1 cellular context compared by ENCODE assay signal in genomic region chr12:80291108-80291754, GRCh38.
A peak's percentile ranks its signal among the peaks of the same experiment; 100 is the strongest.
TF ChIP-seq lines count a peak whose summit lies in the region.

No MANE protein-coding gene starts in this region.

TF ChIP-seq in GM12878, 131 proteins besides CTCF, POLR2A, EP300 and RAD21 (continued from another document):
- TF ChIP-seq SKIL (IDR thresholded peaks at IDR 0.05; ENCODE audit: low read depth, poor library complexity, severe bottlenecking) (peak; percentile 59), E4F1 (IDR thresholded peaks at IDR 0.05; ENCODE audit: borderline replicate concordance, partially characterized antibody) (no peak), CBFB (IDR thresholded peaks at IDR 0.05; ENCODE audit: low read depth) (no peak), FOS (IDR thresholded peaks at IDR 0.05; ENCODE audit: borderline replicate concordance, extremely low read depth, insufficient read length) (no peak), IKZF1 (conservative IDR thresholded peaks at IDR 0.05) (peak; percentile 33; the same call in 1 of the 2 replicates), ATF2 (IDR thresholded peaks at IDR 0.05; ENCODE audit: low read length) (peak; percentile 74), TBL1XR1 (IDR thresholded peaks at IDR 0.05; ENCODE audit: low read depth, low read length) (peak; percentile 73), JUNB (IDR thresholded peaks at IDR 0.05) (peak; percentile 95), BACH1 (IDR thresholded peaks at IDR 0.05; ENCODE audit: borderline replicate concordance) (peak; percentile 71; the same call in 1 of the 2 replicates), IRF4 (IDR thresholded peaks at IDR 0.05; ENCODE audit: low read depth, low read length) (peak; percentile 84), SREBF1 (IDR thresholded peaks at IDR 0.05; ENCODE audit: low read length) (peak; percentile 50; the same call in 1 of the 2 replicates), RELB (IDR thresholded peaks at IDR 0.05; ENCODE audit: low read depth) (peak; percentile 63), BHLHE40 (IDR thresholded peaks at IDR 0.05; ENCODE audit: borderline replicate concordance in 1 of 2, low read depth in 2 of 2, low read length in 1 of 2) (no peak), MTA3 (IDR thresholded peaks at IDR 0.05; ENCODE audit: borderline replicate concordance, low read length) (0 out of 2 replicates have a peak, but pooled peaks have one; percentile 35), CBX5 (IDR thresholded peaks at IDR 0.05; ENCODE audit: low read depth) (peak; percentile 25; the same call in 1 of the 2 replicates), PML (IDR thresholded peaks at IDR 0.05; ENCODE audit: low read length) (peak; percentile 51; the same call in 1 of the 2 replicates), POU2F2 (IDR thresholded peaks at IDR 0.05; ENCODE audit: borderline replicate concordance, low read depth, low read length) (peak; percentile 78; the same call in 1 of the 3 replicates), JUND (IDR thresholded peaks at IDR 0.05; ENCODE audit: low read depth, low read length) (peak; percentile 76; the same call in 1 of the 2 replicates), MEF2B (IDR thresholded peaks at IDR 0.05; ENCODE audit: partially characterized antibody, poor library complexity, severe bottlenecking) (peak; percentile 77), SMARCA5 (IDR thresholded peaks at IDR 0.05) (0 out of 2 replicates have a peak, but pooled peaks have one; percentile 61), YBX1 (IDR thresholded peaks at IDR 0.05) (no peak), HDAC2 (IDR thresholded peaks at IDR 0.05) (no peak), ASH2L (IDR thresholded peaks at IDR 0.05; ENCODE audit: borderline replicate concordance, low read depth) (no peak), ZNF622 (IDR thresholded peaks at IDR 0.05) (no peak), BCL11A (IDR thresholded peaks at IDR 0.05; ENCODE audit: low read depth, low read length) (peak; percentile 55; the same call in 1 of the 2 replicates)
